Comparison of ENCODE assay signal across 18 cellular contexts in the genomic region with DNA sequence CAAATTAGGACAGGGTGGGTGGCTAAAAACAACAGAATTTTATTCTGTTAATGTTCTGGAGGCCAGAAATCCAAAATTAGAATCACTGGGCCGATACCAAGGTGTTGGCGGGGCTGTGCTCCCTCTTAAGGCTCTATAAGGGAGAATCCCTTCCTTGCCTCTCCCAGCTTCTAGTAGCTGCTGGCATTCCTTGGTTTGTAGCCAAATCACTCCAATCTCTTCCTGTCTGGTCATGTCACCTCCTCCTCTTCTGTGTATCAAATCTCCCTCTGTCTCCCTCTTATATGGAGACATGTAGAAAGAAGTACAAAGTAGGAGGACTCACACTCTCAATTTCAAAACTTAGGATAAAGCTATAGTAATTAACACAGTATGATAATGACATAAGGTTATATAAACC.
DNase-seq lines count a peak whose midpoint lies in the region; FAIRE-seq and TF ChIP-seq lines count a peak whose summit lies in the region.
"Had no signal": no experiment of that assay in that cellular context is flagged by ENCODE, and none has a peak within 500 bp of the region (broad histone marks: within the 10 kb centered on the region; RNA-seq: fewer than 3 reads in every experiment).

No MANE protein-coding gene starts in this region.

- H3K79me2 ChIP-seq in mammary epithelial cell (ENCODE audit: insufficient read depth, low read length), result no peaks in the 10 kb centered on the region
- H3K79me2 ChIP-seq in keratinocyte (ENCODE audit: control insufficient read depth, insufficient read depth, low read length), result no peaks in the 10 kb centered on the region

- in situ Hi-C loops in mammary epithelial cell (cut with MboI; ENCODE audit: low sequenced_read_pairs in 2 of 2), result no loop called here

- H4K20me1 ChIP-seq in mammary epithelial cell (ENCODE audit: insufficient read depth, low read length) (no peaks in the 10 kb centered on the region), keratinocyte (ENCODE audit: control insufficient read depth, extremely low read depth, insufficient read depth, low read length) (no peaks in the 10 kb centered on the region)
- H4K20me1 ChIP-seq: BLaER1 treated with 17β-estradiol and CSF1 and Interleukin-3, amounts not matched to agents 10 nM and 100 nM had no signal

- H3K36me3 ChIP-seq in mammary epithelial cell (ENCODE audit: insufficient read depth, low read length) (no peaks in the 10 kb centered on the region), keratinocyte (ENCODE audit: control insufficient read depth in 2 of 2, extremely low read depth in 1 of 2, insufficient read depth in 2 of 2, low read length in 2 of 2) (no peaks in the 10 kb centered on the region)
- H3K36me3 ChIP-seq: BLaER1 treated with 17β-estradiol and CSF1 and Interleukin-3, amounts not matched to agents 10 nM and 100 nM had no signal

- POLR2A ChIA-PET in GM10248 (lab: Yijun Ruan, JAX), result no interaction called here

- WGBS in mammary epithelial cell (ENCODE audit: low coverage, missing lambda C conversion rate), result 7% methylated on average over 2 of the region's 2 CpGs

- peak overlapping the region; percentile 33 for H3K4me2 ChIP-seq in mammary epithelial cell (ENCODE audit: insufficient read depth, low read depth, low read length)
- H3K4me2 ChIP-seq in keratinocyte (ENCODE audit: control insufficient read depth, extremely low read depth, insufficient read depth, low read depth, low read length), result peak overlapping the region; percentile 11
- H3K4me2 ChIP-seq: BLaER1 treated with 17β-estradiol and CSF1 and Interleukin-3, amounts not matched to agents 10 nM and 100 nM had no signal

- dilution Hi-C loops in mammary epithelial cell (cut with HindIII; ENCODE audit: low sequenced_read_pairs) (no loop called here), keratinocyte (cut with MboI; ENCODE audit: extremely low pct_ligation_motif_present, low sequenced_read_pairs) (no loop called here)

- FAIRE-seq in keratinocyte (lab: Jason Lieb, UNC), result peak; percentile 93
- FAIRE-seq: HTR-8/SVneo had no signal

- BruUV-seq in mammary epithelial cell (replicated peaks; lab: Mats Ljungman, UMichigan), result no TSS peak

- H3K27me3 ChIP-seq in mammary epithelial cell (ENCODE audit: insufficient read depth, low read length), result no peaks in the 10 kb centered on the region
- peaks cover 2% of the 10 kb centered on the region for H3K27me3 ChIP-seq in keratinocyte (ENCODE audit: control insufficient read depth, extremely low read depth, insufficient read depth, low read length)

- H3K9me3 ChIP-seq in mammary epithelial cell (replicated peaks; ENCODE audit: insufficient read depth, low read length) (no peaks in the 10 kb centered on the region), keratinocyte (ENCODE audit: control insufficient read depth, low read depth, low read length) (no peaks in the 10 kb centered on the region)

- H3K9ac ChIP-seq in mammary epithelial cell (ENCODE audit: insufficient read depth, low read length) (no peak overlapping the region), keratinocyte (ENCODE audit: control insufficient read depth, extremely low read depth, insufficient read depth, low read length) (no peak overlapping the region)
- H3K9ac ChIP-seq: BLaER1 treated with 17β-estradiol and CSF1 and Interleukin-3, amounts not matched to agents 10 nM and 100 nM had no signal

- H3K4me1 ChIP-seq in mammary epithelial cell (ENCODE audit: insufficient read depth, low read length) (peaks cover 11% of the 10 kb centered on the region), keratinocyte (ENCODE audit: control insufficient read depth, extremely low read depth, insufficient read depth, low read length) (peaks cover 8% of the 10 kb centered on the region)

- peak overlapping the region; percentile 52 for H2AFZ ChIP-seq in mammary epithelial cell (ENCODE audit: low read depth, low read length)
- peak overlapping the region; percentile 5 for H2AFZ ChIP-seq in keratinocyte (ENCODE audit: control insufficient read depth, low read length)

- TF ChIP-seq CTCF in mammary epithelial cell (conservative IDR thresholded peaks at IDR 0.05 in 1 of 2, IDR thresholded peaks at IDR 0.05 in 1 of 2; ENCODE audit: extremely low read depth in 1 of 2, insufficient read depth in 1 of 2, low read depth in 1 of 2, low read length in 2 of 2), result no peak
- TF ChIP-seq CTCF in keratinocyte (optimal IDR thresholded peaks at IDR 0.05 in 1 of 3, IDR thresholded peaks at IDR 0.05 in 1 of 3, conservative IDR thresholded peaks at IDR 0.05 in 1 of 3; ENCODE audit: extremely low read depth in 1 of 3, insufficient read depth in 2 of 3, low read length in 3 of 3), result peak in 1 of 3 experiments; percentile 16
- no peak for TF ChIP-seq CTCF in GM10248 (IDR thresholded peaks at IDR 0.05; ENCODE audit: control extremely low read depth, extremely low read depth, low read depth, missing control alignments)

- no peaks in the 10 kb centered on the region for H3K9me1 ChIP-seq in keratinocyte (ENCODE audit: control insufficient read depth, extremely low read depth, insufficient read depth, low read length)

- no peak overlapping the region for H3K4me3 ChIP-seq in mammary epithelial cell (replicated peaks in 1 of 3; ENCODE audit: insufficient read depth in 1 of 3, low read depth in 2 of 3, low read length in 3 of 3)
- H3K4me3 ChIP-seq in keratinocyte (ENCODE audit: control insufficient read depth in 2 of 3, extremely low read depth in 1 of 3, insufficient read depth in 2 of 3, low read depth in 1 of 3, low read length in 3 of 3), result no peak overlapping the region
- H3K4me3 ChIP-seq: BLaER1 treated with 17β-estradiol and CSF1 and Interleukin-3, amounts not matched to agents 10 nM and 100 nM had no signal

- DNase-seq in NCI-H2171 treated with DMSO at 0.1 percent for 48 hours (lab: John Stamatoyannopoulos, UW), result peak; percentile 59
- DNase-seq in NCI-H2171 (lab: John Stamatoyannopoulos, UW), result no peak
- DNase-seq in EH (ENCODE audit: low read depth), result peak; percentile 26
- DNase-seq in mammary epithelial cell, result peak; percentile 70
- no peak for DNase-seq in keratinocyte (ENCODE audit: low read depth, low spot score)
- DNase-seq in NCI-H345 treated with DMSO at 0.1 percent for 48 hours (lab: John Stamatoyannopoulos, UW; ENCODE audit: unreplicated experiment), result no peak
- DNase-seq in GM10248 (ENCODE audit: extremely low spot score), result no peak
- DNase-seq in NCI-H524 (lab: John Stamatoyannopoulos, UW), result no peak
- DNase-seq: 8988T; Calu3; CD8-positive, alpha-beta T cell; GDM1; GOT3; H7; HFFc6; IMR-90 had no signal

- H3K27ac ChIP-seq in mammary epithelial cell (ENCODE audit: insufficient read depth, low read depth, low read length), result peak overlapping the region; percentile 22
- H3K27ac ChIP-seq in keratinocyte (ENCODE audit: control insufficient read depth, insufficient read depth, low read length), result no peak overlapping the region
- H3K27ac ChIP-seq: BLaER1 treated with 17β-estradiol and CSF1 and Interleukin-3, amounts not matched to agents 10 nM and 100 nM had no signal

- intact Hi-C loops in mammary epithelial cell (cut with micrococcal nuclease), result no loop called here

- CTCF ChIA-PET in mammary epithelial cell (lab: Charles Lee; ENCODE audit: low non-redundant PET), result no interaction called here
- CTCF ChIA-PET in GM10248 (lab: Yijun Ruan, JAX), result interaction anchor here (1.4 to 3.0 kb wide), 3 partner anchors 10 to 15 kb away, joined by 4 to 22 read pairs (median 5); no protein-coding TSS in a partner anchor

Comparison
In these comparisons a context has a peak if more than half of its experiments do, and no peak if none do; other contexts are left out.
1. DNase-seq: peak in NCI-H2171 treated with DMSO at 0.1 percent for 48 hours (single experiment), EH (single experiment) and mammary epithelial cell (single experiment); none in NCI-H2171 (single experiment), keratinocyte (single experiment), NCI-H345 treated with DMSO at 0.1 percent for 48 hours (single experiment), GM10248 (single experiment) and NCI-H524 (0 of 2).